ENCODE assay signal across 29 cellular contexts in the genomic region with DNA sequence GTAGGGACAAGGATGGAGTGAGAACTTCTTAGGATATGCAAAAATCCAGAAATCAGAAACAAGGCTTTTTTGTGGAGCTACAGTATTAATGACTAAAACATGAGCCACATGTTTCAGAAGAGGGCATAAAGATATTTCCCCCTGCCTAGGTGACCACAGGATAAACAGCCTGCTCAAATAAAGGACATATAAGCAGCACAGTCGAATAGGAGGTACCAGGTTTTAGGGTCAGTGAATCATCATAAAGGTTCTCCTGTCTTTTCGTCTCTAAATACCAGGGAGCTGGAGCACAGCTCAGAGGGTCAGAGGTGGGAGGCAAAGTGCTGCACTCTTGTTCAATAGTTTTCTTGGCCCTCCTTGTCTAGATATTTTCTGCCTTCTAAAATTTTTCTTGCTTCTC.
"Had no signal": no experiment of that assay in that cellular context is flagged by ENCODE, and none has a peak within 500 bp of the region (broad histone marks: within the 10 kb centered on the region; RNA-seq: fewer than 3 reads in every experiment).

No MANE protein-coding gene starts in this region.

- H3K36me3 Mint-ChIP-seq: immature natural killer cell, mesothelial cell of epicardium, neural progenitor cell had no signal

- H3K9ac ChIP-seq: neural progenitor cell, parathyroid adenoma had no signal

- H3K4me1 Mint-ChIP-seq: immature natural killer cell, mesothelial cell of epicardium, naive B cell, neural progenitor cell had no signal

- H3K27me3 Mint-ChIP-seq: progenitor cell of endocrine pancreas had no signal

- H3K4me3 Mint-ChIP-seq: immature natural killer cell; mesothelial cell of epicardium; naive B cell; natural killer cell treated with Interleukin-12 subunit alpha and Interleukin-12 subunit beta and Interleukin-15 and Interleukin-18, amount 100 ng/mL, for 72 hours; neural progenitor cell had no signal

- H3K27ac ChIP-seq: dorsolateral prefrontal cortex, neural progenitor cell, parathyroid adenoma, right atrium auricular region, stomach, thyroid gland had no signal

- H3K36me3 ChIP-seq: neural progenitor cell, right atrium auricular region, stomach, thyroid gland had no signal

- FAIRE-seq: colon had no signal

- H3K27me3 ChIP-seq: neural progenitor cell, right atrium auricular region, stomach, thyroid gland had no signal

- H3K4me2 ChIP-seq: neural progenitor cell, smooth muscle cell had no signal

- H3K9me3 ChIP-seq: mucosa of descending colon, thyroid gland had no signal

- H3K4me3 ChIP-seq: dorsolateral prefrontal cortex, lung, mucosa of descending colon, neural progenitor cell, right atrium auricular region, smooth muscle cell, stomach, thyroid gland had no signal

- H2AFZ ChIP-seq: neural progenitor cell, parathyroid adenoma had no signal

- ATAC-seq: left lobe of liver; mucosa of descending colon; natural killer cell treated with Interleukin-12 subunit alpha and Interleukin-12 subunit beta and Interleukin-15 and Interleukin-18, amount 100 ng/mL, for 72 hours; sciatic nerve had no signal

- H3K27ac Mint-ChIP-seq: immature natural killer cell; mesothelial cell of epicardium; naive B cell; natural killer cell treated with Interleukin-12 subunit alpha and Interleukin-12 subunit beta and Interleukin-15 and Interleukin-18, amount 100 ng/mL, for 72 hours; neural progenitor cell; progenitor cell of endocrine pancreas had no signal

- H3K4me1 ChIP-seq: neural progenitor cell, parathyroid adenoma, right atrium auricular region, stomach, thyroid gland had no signal

- H3K79me2 ChIP-seq: parathyroid adenoma had no signal

- DNase-seq: dorsolateral prefrontal cortex; effector CD4-positive, alpha-beta T cell; foreskin fibroblast; hypothalamus; immature natural killer cell; islet precursor cell; kidney glomerular epithelial cell; mesenchymal stem cell; mucosa of descending colon; naive B cell; stimulated activated CD4-positive, alpha-beta T cell treated with anti-CD3 and anti-CD28 coated beads, Interleukin-12 subunit alpha, Interleukin-12 subunit beta, amount 100 ng/mL, for 4 hours; stimulated activated CD4-positive, alpha-beta T cell treated with anti-CD3 and anti-CD28 coated beads, Interleukin-1b, Interleukin-23, amount 100 ng/mL, for 48 hours; stimulated activated CD4-positive, alpha-beta T cell treated with anti-CD3 and anti-CD28 coated beads, Interleukin-4, amount 100 ng/mL, for 1 hour; stimulated activated CD8-positive, alpha-beta memory T cell treated with anti-CD3 and anti-CD28 coated beads, Interleukin-4, amount 100 ng/mL, for 48 hours; stimulated activated naive CD4-positive, alpha-beta T cell treated with Interleukin-2 at 50 U/mL for 16 hours; stomach; thyroid gland; trophoblast cell had no signal
